16 cellular contexts compared by ENCODE assay signal in genomic region chr6:49966334-49966733, GRCh38. TPM values are rescaled to one million over a fixed set of nuclear protein-coding genes. Genes with fewer than 3 reads are reported as not detected.
DNase-seq lines count a peak whose midpoint lies in the region; ATAC-seq and TF ChIP-seq lines count a peak whose summit lies in the region.
"Had no signal": no experiment of that assay in that cellular context is flagged by ENCODE, and none has a peak within 500 bp of the region (broad histone marks: within the 10 kb centered on the region; RNA-seq: fewer than 3 reads in every experiment).

No MANE protein-coding gene starts in this region.

- no peak for DNase-seq in H9
- peak; percentile 63 for DNase-seq in SK-N-MC (ENCODE audit: low read depth, low spot score)
- peak; percentile 15 for DNase-seq in iPS DF 19.7 (ENCODE audit: low read depth, low spot score)
- peak; percentile 31 for DNase-seq in mesendoderm
- DNase-seq in activated CD4-positive, alpha-beta T cell treated with anti-CD3 and anti-CD28 coated beads, Interleukin-2, amount 50 U/mL, for 4 hours = no peak
- no peak for DNase-seq in germinal center (ENCODE audit: low spot score)
- DNase-seq in NCI-H1092 (lab: John Stamatoyannopoulos, UW) = no peak
- DNase-seq: ACHN; CD4-positive, CD25-positive, alpha-beta regulatory T cell; DMS 273 treated with DMSO at 0.1 percent for 48 hours had no signal

- no peak overlapping the region for H4K8ac ChIP-seq in H9 (replicated peaks; ENCODE audit: insufficient read length, low read depth, low read length)
- H4K8ac ChIP-seq in mesendoderm (ENCODE audit: low read depth, low read length) = no peak overlapping the region

- H4K20me1 ChIP-seq in H9 (ENCODE audit: control insufficient read depth, insufficient read depth, insufficient read length) = no peaks in the 10 kb centered on the region
- H4K20me1 ChIP-seq: BLaER1 treated with 17β-estradiol and CSF1 and Interleukin-3, amounts not matched to agents 10 nM and 100 nM had no signal

- H3K4me2 ChIP-seq in H9 (ENCODE audit: insufficient read depth, insufficient read length, low read length) (no peak overlapping the region), mesendoderm (ENCODE audit: low read length) (no peak overlapping the region)
- H3K4me2 ChIP-seq: BLaER1 treated with 17β-estradiol and CSF1 and Interleukin-3, amounts not matched to agents 10 nM and 100 nM had no signal

- H3K79me1 ChIP-seq in H9 (ENCODE audit: insufficient read depth, low read depth, low read length, poor library complexity, severe bottlenecking) (no peaks in the 10 kb centered on the region), mesendoderm (ENCODE audit: low read length) (no peaks in the 10 kb centered on the region)

- H3K14ac ChIP-seq in H9 (ENCODE audit: insufficient read depth, low read length) = no peak overlapping the region

- no peaks in the 10 kb centered on the region; the same call in 1 of the 2 replicates for H3K4me1 ChIP-seq in H9 (ENCODE audit: insufficient read depth, low read length)
- no peaks in the 10 kb centered on the region for H3K4me1 ChIP-seq in mesendoderm (ENCODE audit: control insufficient read depth, low read depth, low read length)
- H3K4me1 ChIP-seq: BLaER1 treated with 17β-estradiol and CSF1 and Interleukin-3, amounts not matched to agents 10 nM and 100 nM had no signal

- H3K36me3 ChIP-seq in SK-N-MC (ENCODE audit: insufficient read depth, low read length) (no peaks in the 10 kb centered on the region; the same call in 1 of the 2 replicates), mesendoderm (ENCODE audit: control insufficient read depth, insufficient read depth, low read length) (no peaks in the 10 kb centered on the region)
- H3K36me3 ChIP-seq: BLaER1 treated with 17β-estradiol and CSF1 and Interleukin-3, amounts not matched to agents 10 nM and 100 nM had no signal

- no peak overlapping the region for H3T11ph ChIP-seq in H9 (ENCODE audit: low read length)

- H3K9me3 Mint-ChIP-seq in H9 = no peaks in the 10 kb centered on the region

- H3K23me2 ChIP-seq in H9 (ENCODE audit: insufficient read length, low read depth, low read length, poor library complexity, severe bottlenecking) = no peaks in the 10 kb centered on the region

- no peak overlapping the region for H3K23ac ChIP-seq in H9 (ENCODE audit: insufficient read length, low read depth, low read length)
- H3K23ac ChIP-seq in mesendoderm (ENCODE audit: low read length) = no peak overlapping the region

- H2BK5ac ChIP-seq in H9 (ENCODE audit: insufficient read length, low read length) (no peak overlapping the region), mesendoderm (ENCODE audit: low read length) (no peak overlapping the region)

- H2AFZ ChIP-seq in H9 (ENCODE audit: low read length) = no peak overlapping the region

- H3K9me3 ChIP-seq in H9 (ENCODE audit: control insufficient read depth, low read depth, low read length) (no peaks in the 10 kb centered on the region), SK-N-MC (ENCODE audit: low read depth, low read length) (no peaks in the 10 kb centered on the region; the same call in 1 of the 2 replicates)
- H3K9me3 ChIP-seq: BLaER1 treated with 17β-estradiol and CSF1 and Interleukin-3, amounts not matched to agents 10 nM and 100 nM had no signal

- no peak overlapping the region for H2BK20ac ChIP-seq in H9 (ENCODE audit: low read depth, low read length, poor library complexity, severe bottlenecking)

- H3K4ac ChIP-seq in H9 (ENCODE audit: low read depth, low read length) (no peak overlapping the region), mesendoderm (ENCODE audit: low read depth, low read length) (no peak overlapping the region)

- H3K27me3 Mint-ChIP-seq in H9 (ENCODE audit: low read depth) = no peaks in the 10 kb centered on the region
- H3K27me3 Mint-ChIP-seq: CD4-positive, CD25-positive, alpha-beta regulatory T cell had no signal

- peak overlapping the region in 1 of 2 experiments; percentile 27; a peak in 1 of 5 replicates for H3K4me3 Mint-ChIP-seq in H9
- H3K4me3 Mint-ChIP-seq: CD4-positive, CD25-positive, alpha-beta regulatory T cell had no signal

- H2BK120ac ChIP-seq in H9 (ENCODE audit: low read depth, low read length, poor library complexity, severe bottlenecking) = no peak overlapping the region
- H2BK120ac ChIP-seq in mesendoderm (ENCODE audit: low read depth, low read length) = no peak overlapping the region

- H3K36me3 Mint-ChIP-seq in H9 (ENCODE audit: insufficient read depth in 1 of 3, low read depth in 3 of 3) = peaks cover 0 to 3% (median 0%) of the 10 kb centered on the region in 3 experiments; a peak in 2 of 7 replicates
- H3K36me3 Mint-ChIP-seq: CD4-positive, CD25-positive, alpha-beta regulatory T cell had no signal

- H3K56ac ChIP-seq in H9 (ENCODE audit: insufficient read length, low read depth, low read length) = no peak overlapping the region
- H3K56ac ChIP-seq in mesendoderm (ENCODE audit: low read length) = no peak overlapping the region

- H3K27me3 ChIP-seq in H9 (ENCODE audit: insufficient read depth, low read length) = no peaks in the 10 kb centered on the region
- H3K27me3 ChIP-seq in mesendoderm (ENCODE audit: insufficient read depth, low read length, poor library complexity) = no peaks in the 10 kb centered on the region
- H3K27me3 ChIP-seq: BLaER1 treated with 17β-estradiol and CSF1 and Interleukin-3, amounts not matched to agents 10 nM and 100 nM had no signal

- H2AK5ac ChIP-seq in H9 (ENCODE audit: insufficient read length, low read length) (no peak overlapping the region), mesendoderm (ENCODE audit: low read length) (no peak overlapping the region)

- H3K79me2 ChIP-seq in H9 (ENCODE audit: insufficient read depth, low read length) (no peaks in the 10 kb centered on the region), mesendoderm (ENCODE audit: control insufficient read depth, insufficient read depth, low read length) (no peaks in the 10 kb centered on the region)

- H3K27ac Mint-ChIP-seq in H9 = peak overlapping the region; percentile 13 to 91 (median 90); a peak in 5 of 7 replicates
- H3K27ac Mint-ChIP-seq: CD4-positive, CD25-positive, alpha-beta regulatory T cell had no signal

- ATAC-seq in GM18868 (IDR thresholded peaks at IDR 0.05; ENCODE audit: unreplicated experiment) = no peak

- peaks cover 38 to 44% of the 10 kb centered on the region in 2 experiments for H3K4me1 Mint-ChIP-seq in H9
- H3K4me1 Mint-ChIP-seq: CD4-positive, CD25-positive, alpha-beta regulatory T cell had no signal

- WGBS in H9 (ENCODE audit: extremely low coverage, insufficient read length, low lambda C conversion rate) = no CpG with 5 or more reads among the region's 2 CpGs
- WGBS in mesendoderm (ENCODE audit: extremely low coverage, insufficient coverage, low lambda C conversion rate) = no CpG with 5 or more reads among the region's 2 CpGs

- peak overlapping the region; percentile 63 for H3K4me3 ChIP-seq in SK-N-MC
- no peak overlapping the region for H3K4me3 ChIP-seq in mesendoderm (ENCODE audit: low read length)
- H3K4me3 ChIP-seq: BLaER1 treated with 17β-estradiol and CSF1 and Interleukin-3, amounts not matched to agents 10 nM and 100 nM had no signal

- H4K5ac ChIP-seq in H9 (ENCODE audit: insufficient read length, low read depth, low read length) (no peak overlapping the region), mesendoderm (ENCODE audit: low read length) (no peak overlapping the region)

- TF ChIP-seq CTCF in H9 (conservative IDR thresholded peaks at IDR 0.05) = no peak

- H3K18ac ChIP-seq in H9 (ENCODE audit: insufficient read length, low read depth, low read length) (no peak overlapping the region), mesendoderm (ENCODE audit: low read length) (no peak overlapping the region)

- H2BK15ac ChIP-seq in H9 (ENCODE audit: low read depth, low read length) = no peak overlapping the region
- H2BK15ac ChIP-seq in mesendoderm (replicated peaks; ENCODE audit: low read depth) = no peak overlapping the region

- no peak overlapping the region for H2BK12ac ChIP-seq in H9 (ENCODE audit: insufficient read length, low read depth, low read length)

- H3K9ac ChIP-seq in H9 (ENCODE audit: extremely low read depth, insufficient read length, low read length) (no peak overlapping the region), SK-N-MC (ENCODE audit: insufficient read length) (peak overlapping the region; percentile 49), mesendoderm (ENCODE audit: low read length) (no peak overlapping the region)
- H3K9ac ChIP-seq: BLaER1 treated with 17β-estradiol and CSF1 and Interleukin-3, amounts not matched to agents 10 nM and 100 nM had no signal

- H3K27ac ChIP-seq in H9 (ENCODE audit: insufficient read length, low read depth, low read length) (no peak overlapping the region), SK-N-MC (peak overlapping the region; percentile 98), mesendoderm (ENCODE audit: low read depth, low read length) (no peak overlapping the region)
- H3K27ac ChIP-seq: BLaER1 treated with 17β-estradiol and CSF1 and Interleukin-3, amounts not matched to agents 10 nM and 100 nM had no signal

- H4K91ac ChIP-seq in H9 (ENCODE audit: insufficient read length, low read depth, low read length) = no peak overlapping the region

RNA-seq across cellular contexts. Expression of gene DEFB114, which starts 2.4 kb away (rescaled TPM):
- not detected in 2 replicates for total RNA-seq in H9 (2021)
- not detected for polyA plus RNA-seq in mesendoderm (2013, experiment 1 of 2)
- polyA plus RNA-seq in mesendoderm (2013, experiment 2 of 2) = not detected
- total RNA-seq: A172; CD4-positive, CD25-positive, alpha-beta regulatory T cell; Daoy; H4; HT-29 had no signal
- polyA plus RNA-seq: CD4-positive, CD25-positive, alpha-beta regulatory T cell had no signal

RNA-seq across cellular contexts. Expression of gene DEFB113, which starts 3.1 kb away (rescaled TPM):
- not detected in 2 replicates for total RNA-seq in H9 (2021)
- polyA plus RNA-seq in mesendoderm (2013, experiment 1 of 2) = not detected
- polyA plus RNA-seq in mesendoderm (2013, experiment 2 of 2) = not detected
- total RNA-seq: A172; CD4-positive, CD25-positive, alpha-beta regulatory T cell; Daoy; H4; HT-29 had no signal
- polyA plus RNA-seq: CD4-positive, CD25-positive, alpha-beta regulatory T cell had no signal

RNA-seq across cellular contexts. Expression of gene DEFB110, which starts 55.5 kb away (rescaled TPM):
- total RNA-seq in H9 (2021) = not detected in 2 replicates
- not detected for polyA plus RNA-seq in mesendoderm (2013, experiment 1 of 2)
- not detected for polyA plus RNA-seq in mesendoderm (2013, experiment 2 of 2)
- total RNA-seq: A172; CD4-positive, CD25-positive, alpha-beta regulatory T cell; Daoy; H4; HT-29 had no signal
- polyA plus RNA-seq: CD4-positive, CD25-positive, alpha-beta regulatory T cell had no signal

Comparison
In these comparisons a context has a peak if more than half of its experiments do, and no peak if none do; other contexts are left out.
1. DNase-seq: peak in SK-N-MC (single experiment), iPS DF 19.7 (single experiment) and mesendoderm (single experiment); none in H9 (single experiment), activated CD4-positive, alpha-beta T cell treated with anti-CD3 and anti-CD28 coated beads, Interleukin-2, amount 50 U/mL, for 4 hours (0 of 2), germinal center (single experiment) and NCI-H1092 (single experiment).